Comparison of ENCODE assay signal across 8 cellular contexts in the genomic region with DNA sequence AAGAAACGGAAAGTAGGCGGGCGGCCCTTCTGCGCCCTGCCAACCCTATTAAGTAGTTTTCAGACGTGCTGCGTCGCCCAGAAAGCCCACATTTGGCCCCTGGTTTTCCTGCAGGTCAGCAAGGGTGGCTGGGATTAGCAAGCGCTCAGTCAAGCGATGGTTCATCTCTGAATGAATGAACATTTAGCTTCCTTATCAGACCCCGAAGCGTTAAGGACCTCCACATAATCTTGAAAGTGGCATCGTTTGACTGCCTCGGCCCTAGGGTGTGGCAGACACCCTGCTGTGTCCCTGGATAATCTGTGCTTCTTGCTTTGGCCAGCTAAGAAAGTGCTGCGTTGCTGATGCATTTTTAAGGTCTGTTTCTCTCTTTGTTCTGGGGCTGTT. TPM values are rescaled to one million over a fixed set of nuclear protein-coding genes. Genes with fewer than 3 reads are reported as not detected.
DNase-seq lines count a peak whose midpoint lies in the region; ATAC-seq and TF ChIP-seq lines count a peak whose summit lies in the region.

No MANE protein-coding gene starts in this region.

- dilution Hi-C loops in mammary epithelial cell (cut with HindIII; ENCODE audit: low sequenced_read_pairs) = loop anchor here (5.0 kb wide), 1 partner anchor 171 kb away; no protein-coding TSS in a partner anchor

- TF ChIP-seq CTCF in GM12865 (IDR thresholded peaks at IDR 0.05; ENCODE audit: insufficient read depth, low read depth, low read length, missing control alignments) (no peak), mammary epithelial cell (conservative IDR thresholded peaks at IDR 0.05 in 1 of 2, IDR thresholded peaks at IDR 0.05 in 1 of 2; ENCODE audit: extremely low read depth in 1 of 2, insufficient read depth in 1 of 2, low read depth in 1 of 2, low read length in 2 of 2) (no peak), GM10248 (IDR thresholded peaks at IDR 0.05; ENCODE audit: control extremely low read depth, extremely low read depth, low read depth, missing control alignments) (no peak)

- POLR2A ChIA-PET in GM10248 (lab: Yijun Ruan, JAX) = no interaction called here

- peak overlapping the region; percentile 81 for H3K4me2 ChIP-seq in mammary epithelial cell (ENCODE audit: insufficient read depth, low read depth, low read length)

- peak overlapping the region; percentile 91 for H3K4me3 ChIP-seq in GM12865 (ENCODE audit: low read depth, low read length)
- peak overlapping the region; percentile 97 for H3K4me3 ChIP-seq in HUES48 (ENCODE audit: low read depth, low read length)
- peak overlapping the region; percentile 62 to 78 (median 74) for H3K4me3 ChIP-seq in mammary epithelial cell (replicated peaks in 1 of 3; ENCODE audit: insufficient read depth in 1 of 3, low read depth in 2 of 3, low read length in 3 of 3)
- H3K4me3 ChIP-seq in mucosa of rectum (ENCODE audit: low read length in 2 of 2) = peak overlapping the region; percentile 90

- no peaks in the 10 kb centered on the region for H4K20me1 ChIP-seq in mammary epithelial cell (ENCODE audit: insufficient read depth, low read length)

- ATAC-seq in HG03097 (IDR thresholded peaks at IDR 0.05; ENCODE audit: low FRiP score, unreplicated experiment) (no peak), HG03565 (IDR thresholded peaks at IDR 0.05; ENCODE audit: unreplicated experiment) (no peak)

- intact Hi-C loops in mammary epithelial cell (cut with micrococcal nuclease) = no loop called here

- peak overlapping the region; percentile 90 for H2AFZ ChIP-seq in mammary epithelial cell (ENCODE audit: low read depth, low read length)

- CTCF ChIA-PET in mammary epithelial cell (lab: Charles Lee; ENCODE audit: low non-redundant PET) = no interaction called here
- CTCF ChIA-PET in GM10248 (lab: Yijun Ruan, JAX) = interaction anchor here (0.8 to 1.2 kb wide), 3 partner anchors 13 to 77 kb away, joined by 3 to 5 read pairs (median 3); no protein-coding TSS in a partner anchor

- peaks cover 20% of the 10 kb centered on the region for H3K36me3 ChIP-seq in HUES48 (ENCODE audit: control insufficient read depth, insufficient read depth, low read length)
- no peaks in the 10 kb centered on the region for H3K36me3 ChIP-seq in mammary epithelial cell (ENCODE audit: insufficient read depth, low read length)
- peaks cover 5 to 14% of the 10 kb centered on the region in 2 donors for H3K36me3 ChIP-seq in mucosa of rectum (ENCODE audit: control insufficient read depth in 2 of 2, insufficient read depth in 2 of 2, low read length in 2 of 2)

- no peaks in the 10 kb centered on the region for H3K9me3 ChIP-seq in HUES48 (ENCODE audit: control insufficient read depth, insufficient read depth, low read length)
- no peaks in the 10 kb centered on the region for H3K9me3 ChIP-seq in mammary epithelial cell (replicated peaks; ENCODE audit: insufficient read depth, low read length)
- no peaks in the 10 kb centered on the region for H3K9me3 ChIP-seq in mucosa of rectum (ENCODE audit: control insufficient read depth in 2 of 2, low read length in 2 of 2)

- in situ Hi-C loops in mammary epithelial cell (cut with MboI; ENCODE audit: low sequenced_read_pairs in 2 of 2) = no loop called here

- DNase-seq in GM12865 (ENCODE audit: low read depth) = no peak
- DNase-seq in mammary epithelial cell = peak; percentile 21
- no peak for DNase-seq in GM10248 (ENCODE audit: extremely low spot score)
- no peak for DNase-seq in stimulated activated naive CD4-positive, alpha-beta T cell treated with Interleukin-2 at 50 U/mL for 16 hours (lab: John Stamatoyannopoulos, UW)

- H3K27ac ChIP-seq in HUES48 (ENCODE audit: low read depth, low read length) (peak overlapping the region; percentile 20), mammary epithelial cell (ENCODE audit: insufficient read depth, low read depth, low read length) (no peak overlapping the region), mucosa of rectum (ENCODE audit: low read depth in 2 of 2, low read length in 2 of 2) (peak overlapping the region; percentile 90 to 91)

- BruUV-seq in mammary epithelial cell (replicated peaks; lab: Mats Ljungman, UMichigan) = no TSS peak

- H3K27me3 ChIP-seq in HUES48 (ENCODE audit: control insufficient read depth, insufficient read depth, low read length) (no peaks in the 10 kb centered on the region), mammary epithelial cell (ENCODE audit: insufficient read depth, low read length) (no peaks in the 10 kb centered on the region), mucosa of rectum (ENCODE audit: control insufficient read depth in 2 of 2, insufficient read depth in 2 of 2, low read length in 2 of 2) (no peaks in the 10 kb centered on the region)

- peaks cover 13% of the 10 kb centered on the region for H3K79me2 ChIP-seq in mammary epithelial cell (ENCODE audit: insufficient read depth, low read length)

- H3K9ac ChIP-seq in HUES48 (ENCODE audit: low read depth, low read length) = no peak overlapping the region
- peak overlapping the region; percentile 46 for H3K9ac ChIP-seq in mammary epithelial cell (ENCODE audit: insufficient read depth, low read length)
- H3K9ac ChIP-seq in mucosa of rectum (ENCODE audit: low read depth in 1 of 2, low read length in 2 of 2) = peak overlapping the region; percentile 80 to 88

- 0% methylated on average over 10 of the region's 14 CpGs for WGBS in mammary epithelial cell (ENCODE audit: low coverage, missing lambda C conversion rate)

- H3K4me1 ChIP-seq in HUES48 (ENCODE audit: control insufficient read depth, insufficient read depth, low read length) = peaks cover 6% of the 10 kb centered on the region; the same call in 1 of the 2 replicates
- peaks cover 7% of the 10 kb centered on the region for H3K4me1 ChIP-seq in mammary epithelial cell (ENCODE audit: insufficient read depth, low read length)
- H3K4me1 ChIP-seq in mucosa of rectum (ENCODE audit: control insufficient read depth in 2 of 2, insufficient read depth in 2 of 2, low read length in 2 of 2) = peaks cover 17 to 20% of the 10 kb centered on the region in 2 donors

RNA-seq across cellular contexts. Expression of gene TOR1B, which starts 0.7 kb away (rescaled TPM):
- 10 to 100 TPM; 19.7 to 29.2 TPM for total RNA-seq in mammary epithelial cell
- 20.7 TPM for polyA plus RNA-seq in mammary epithelial cell
- polyA minus RNA-seq in mammary epithelial cell = 6.5 TPM

RNA-seq across cellular contexts. Expression of gene TOR1A, which starts 20.3 kb away (rescaled TPM):
- total RNA-seq in mammary epithelial cell = 10 to 100 TPM; 43.0 to 52.0 TPM
- polyA plus RNA-seq in mammary epithelial cell = 70.2 TPM
- polyA minus RNA-seq in mammary epithelial cell = 27.9 TPM

RNA-seq across cellular contexts. Expression of gene C9orf78, which starts 31.4 kb away (rescaled TPM):
- total RNA-seq in mammary epithelial cell = 10 to 100 TPM; 25.3 to 33.6 TPM
- 41.9 TPM for polyA plus RNA-seq in mammary epithelial cell
- polyA minus RNA-seq in mammary epithelial cell = 15.3 TPM

RNA-seq across cellular contexts. Expression of gene USP20, which starts 31.6 kb away (rescaled TPM):
- 10 to 100 TPM; 10.2 to 17.1 TPM for total RNA-seq in mammary epithelial cell
- 10.3 TPM for polyA plus RNA-seq in mammary epithelial cell
- 22.0 TPM for polyA minus RNA-seq in mammary epithelial cell

RNA-seq across cellular contexts. Expression of gene PTGES, which starts 50.8 kb away (rescaled TPM):
- 10 to 100 TPM in 1 of 2 donors, 1 to 10 TPM in 1; 6.2 to 57.2 TPM for total RNA-seq in mammary epithelial cell
- polyA plus RNA-seq in mammary epithelial cell = 59.6 TPM
- polyA minus RNA-seq in mammary epithelial cell = 69.8 TPM
